ENCODE assay signal across 15 cellular contexts in the genomic region with DNA sequence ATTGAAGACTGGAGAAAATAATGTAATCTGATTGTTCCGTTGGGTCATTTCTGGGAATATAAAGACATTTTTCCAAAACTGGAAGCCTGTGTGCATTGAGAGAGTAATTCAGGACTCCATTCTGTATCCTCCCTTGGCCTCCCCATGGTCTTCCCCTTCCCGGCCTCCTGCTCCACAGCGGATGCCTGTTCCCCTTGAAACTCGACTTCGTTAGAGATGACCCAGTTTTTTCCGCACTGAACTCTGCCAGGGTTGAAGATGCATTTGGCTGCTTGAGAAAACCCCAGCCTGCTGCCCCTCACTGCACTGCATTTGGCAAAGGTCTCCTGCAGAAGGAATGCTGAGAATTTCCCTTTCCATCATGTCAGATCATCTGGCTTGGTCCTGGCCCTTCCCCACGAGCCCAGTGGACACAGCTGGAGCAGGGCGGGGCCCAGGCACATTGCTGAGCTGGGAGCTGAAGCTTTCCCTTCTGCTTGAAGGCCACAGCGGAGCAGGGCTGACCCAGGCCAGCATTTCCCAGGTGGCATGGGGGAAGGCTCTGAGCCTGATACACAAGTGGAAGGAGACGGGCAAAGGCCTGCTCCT. TPM values are rescaled to one million over a fixed set of nuclear protein-coding genes. Genes with fewer than 3 reads are reported as not detected.
DNase-seq lines count a peak whose midpoint lies in the region; ATAC-seq and TF ChIP-seq lines count a peak whose summit lies in the region.
"Had no signal": no experiment of that assay in that cellular context is flagged by ENCODE, and none has a peak within 500 bp of the region (broad histone marks: within the 10 kb centered on the region; RNA-seq: fewer than 3 reads in every experiment).

No MANE protein-coding gene starts in this region.

- H3K4me3 ChIP-seq in liver (ENCODE audit: low read depth in 1 of 3, low read length in 3 of 3) (no peak overlapping the region), right lobe of liver (no peak overlapping the region), psoas muscle (no peak overlapping the region), aorta (ENCODE audit: low read length in 2 of 2) (no peak overlapping the region)
- H3K4me3 ChIP-seq: K562, PC-9 had no signal

- peaks cover under 1 to 16% of the 10 kb centered on the region in 2 donors for H3K27me3 Mint-ChIP-seq in natural killer cell (ENCODE audit: low read depth in 2 of 2)

- in situ Hi-C loops in ACHN (cut with HindIII; ENCODE audit: low pct_ligation_motif_present, low pct_unique_long_range_greater_than_20kb, low sequenced_read_pairs): no loop called here

- H3K27ac Mint-ChIP-seq in natural killer cell: no peak overlapping the region
- H3K27ac Mint-ChIP-seq: HFFc6 had no signal

- no peak for TF ChIP-seq CTCF in liver (IDR thresholded peaks at IDR 0.05; ENCODE audit: low read depth, low read length, missing input control)
- no peak for TF ChIP-seq CTCF in right lobe of liver (IDR thresholded peaks at IDR 0.05)
- TF ChIP-seq CTCF in psoas muscle (IDR thresholded peaks at IDR 0.05): no peak
- no peak for TF ChIP-seq CTCF in natural killer cell (IDR thresholded peaks at IDR 0.05)

- H3K36me3 Mint-ChIP-seq in natural killer cell: no peaks in the 10 kb centered on the region

- H3K4me1 ChIP-seq in liver (ENCODE audit: control insufficient read depth in 4 of 4, insufficient read depth in 4 of 4, low read length in 3 of 4): no peaks in the 10 kb centered on the region
- H3K4me1 ChIP-seq in right lobe of liver: no peaks in the 10 kb centered on the region
- H3K4me1 ChIP-seq in psoas muscle: no peaks in the 10 kb centered on the region
- no peaks in the 10 kb centered on the region for H3K4me1 ChIP-seq in aorta (ENCODE audit: control insufficient read depth in 1 of 2, insufficient read depth in 2 of 2, low read length in 2 of 2)

- no peak for DNase-seq in right lobe of liver
- peak; percentile 85 for DNase-seq in left ventricle myocardium superior
- DNase-seq in psoas muscle: peak; percentile 77 to 91
- peak; percentile 76 to 79 for DNase-seq in aorta
- no peak for DNase-seq in GF-D8 (lab: John Stamatoyannopoulos, UW)
- no peak for DNase-seq in ACHN
- no peak for DNase-seq in natural killer cell
- DNase-seq: Calu3, HFFc6, NCI-H1048, NCI-H2227 treated with DMSO at 0.1 percent for 48 hours, NCI-H526 treated with DMSO at 0.1 percent for 48 hours, PC-9 had no signal

- no peaks in the 10 kb centered on the region for H3K9me3 Mint-ChIP-seq in natural killer cell

- no peak for ATAC-seq in right lobe of liver
- peak; percentile 90 for ATAC-seq in left ventricle myocardium superior
- ATAC-seq in psoas muscle: peak; percentile 34 to 76 (median 67)
- peak; percentile 51 for ATAC-seq in aorta (ENCODE audit: low FRiP score)
- no peak for ATAC-seq in natural killer cell
- ATAC-seq: K562 had no signal

- TF ChIP-seq POLR2A in right lobe of liver (IDR thresholded peaks at IDR 0.05): no peak

- H3K9me3 ChIP-seq in liver (ENCODE audit: control insufficient read depth in 4 of 4, low read length in 3 of 4): no peaks in the 10 kb centered on the region
- H3K9me3 ChIP-seq in right lobe of liver: no peaks in the 10 kb centered on the region
- no peaks in the 10 kb centered on the region for H3K9me3 ChIP-seq in psoas muscle
- no peaks in the 10 kb centered on the region for H3K9me3 ChIP-seq in aorta (ENCODE audit: control insufficient read depth, low read length)

- H3K4me1 Mint-ChIP-seq in natural killer cell: no peaks in the 10 kb centered on the region

- TF ChIP-seq RAD21 in liver (IDR thresholded peaks at IDR 0.05): no peak

- H3K27ac ChIP-seq in liver (ENCODE audit: low read depth in 1 of 2, low read length in 2 of 2): no peak overlapping the region
- no peak overlapping the region for H3K27ac ChIP-seq in right lobe of liver
- peak overlapping the region; percentile 46 for H3K27ac ChIP-seq in psoas muscle
- no peak overlapping the region for H3K27ac ChIP-seq in aorta (ENCODE audit: low read depth in 1 of 2, low read length in 2 of 2)
- H3K27ac ChIP-seq: PC-9 had no signal

- H3K36me3 ChIP-seq in liver (ENCODE audit: control insufficient read depth in 4 of 4, insufficient read depth in 3 of 4, low read depth in 1 of 4, low read length in 3 of 4) (no peaks in the 10 kb centered on the region), right lobe of liver (no peaks in the 10 kb centered on the region), psoas muscle (ENCODE audit: insufficient read depth in 1 of 2, low read depth in 1 of 2) (no peaks in the 10 kb centered on the region), aorta (ENCODE audit: control insufficient read depth in 1 of 2, insufficient read depth in 2 of 2, low read length in 1 of 2) (no peaks in the 10 kb centered on the region)

- intact Hi-C loops in right lobe of liver (cut with DNase I): no loop called here
- intact Hi-C loops in left ventricle myocardium superior (cut with micrococcal nuclease): no loop called here
- intact Hi-C loops in psoas muscle (cut with DNase I): no loop called here
- intact Hi-C loops in aorta (cut with DNase I): no loop called here
- intact Hi-C loops in natural killer cell (cut with micrococcal nuclease): no loop called here

- no peak overlapping the region for H3K4me3 Mint-ChIP-seq in natural killer cell
- H3K4me3 Mint-ChIP-seq: HFFc6 had no signal

- H3K9ac ChIP-seq in liver (ENCODE audit: low read depth in 1 of 2, low read length in 2 of 2): no peak overlapping the region

- 72% methylated on average over 10 of the region's 10 CpGs for WGBS in liver
- WGBS in right lobe of liver (ENCODE audit: insufficient coverage, low coverage, low lambda C conversion rate, missing lambda C conversion rate): 38% methylated on average over 5 of the region's 10 CpGs
- WGBS in psoas muscle, 3 donors: 58 to 66% (median 61%) methylated on average over 10 of the region's 10 CpGs
- WGBS in aorta, 2 donors: 67 to 71% methylated on average over 10 of the region's 10 CpGs

- peaks cover 0 to 4% (median 0%) of the 10 kb centered on the region in 4 donors for H3K27me3 ChIP-seq in liver (ENCODE audit: control insufficient read depth in 4 of 4, insufficient read depth in 4 of 4, low read length in 3 of 4)
- no peaks in the 10 kb centered on the region for H3K27me3 ChIP-seq in right lobe of liver
- no peaks in the 10 kb centered on the region for H3K27me3 ChIP-seq in psoas muscle (ENCODE audit: insufficient read depth in 3 of 3, low read length in 2 of 3)
- no peaks in the 10 kb centered on the region for H3K27me3 ChIP-seq in aorta (ENCODE audit: control insufficient read depth in 1 of 2, insufficient read depth in 2 of 2, low read length in 1 of 2)

TF ChIP-seq in liver, 16 proteins besides CTCF, POLR2A, EP300 and RAD21:
- TF ChIP-seq GABPA (IDR thresholded peaks at IDR 0.05 in 1 of 2, conservative IDR thresholded peaks at IDR 0.05 in 1 of 2) (no peak), SP1 (IDR thresholded peaks at IDR 0.05) (peak; percentile 8)

RNA-seq across cellular contexts. Expression of gene RGMA, which starts 37.6 kb away (rescaled TPM):
- total RNA-seq in liver (under 1 TPM in 1 of 2 donors, not detected in 1; 0.33 TPM), right lobe of liver (under 1 TPM in 4 of 6 experiments, not detected in 2; 0.06 to 0.32 (median 0.25) TPM), left ventricle myocardium superior (27.0 TPM), psoas muscle (100 to 1,000 TPM in 2 of 4 donors, 10 to 100 TPM in 2; 45.8 to 217 (median 103) TPM), aorta (10 to 100 TPM; 25.3 to 50.3 TPM), natural killer cell (not detected)
- polyA plus RNA-seq in liver (under 1 TPM; 0.15 to 0.18 TPM), psoas muscle (100 to 1,000 TPM in 2 of 3 donors, 10 to 100 TPM in 1; 39.2 to 187 (median 129) TPM), aorta (10 to 100 TPM in 1 of 2 donors, 1 to 10 TPM in 1; 4.4 to 13.4 TPM)

Comparison
In these comparisons a context has a peak if more than half of its experiments do, and no peak if none do; other contexts are left out.
1. ATAC-seq: peak in left ventricle myocardium superior (single experiment), psoas muscle (4 of 4) and aorta (single experiment); none in right lobe of liver (0 of 4) and natural killer cell (0 of 3).
2. DNase-seq: peak in left ventricle myocardium superior (single experiment), psoas muscle (2 of 2) and aorta (2 of 2); none in right lobe of liver (0 of 3), GF-D8 (single experiment), ACHN (single experiment) and natural killer cell (single experiment).
3. RNA of gene RGMA, which starts 37.6 kb away (total RNA-seq): 45.8 to 217 TPM in psoas muscle, 25.3 to 50.3 TPM in aorta and 27.0 TPM in left ventricle myocardium superior (single experiment); 0.33 TPM in liver, 0.06 to 0.32 TPM in right lobe of liver and not detected in natural killer cell; every median in the first group is over 10 times any median in the second.